ENCODE assay signal across 18 cellular contexts in the genomic region with DNA sequence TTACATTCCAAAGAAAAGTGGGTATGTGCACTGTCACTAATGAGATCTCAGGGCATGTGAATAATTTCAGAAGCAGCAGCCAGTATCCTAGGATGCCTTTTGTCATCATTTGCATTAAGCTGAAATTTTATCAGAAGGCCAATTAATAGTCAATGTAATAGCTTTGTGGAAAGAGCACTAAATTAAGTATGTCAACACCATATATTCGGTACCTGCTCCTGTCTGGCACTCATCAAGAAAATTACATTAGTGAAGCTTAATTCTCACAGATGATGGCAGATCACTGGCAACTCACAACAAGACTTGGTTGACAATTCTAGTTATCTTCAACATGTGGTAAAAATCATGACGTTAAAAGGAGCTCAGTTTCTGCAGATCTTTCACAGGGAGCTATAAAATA.
"Had no signal": no experiment of that assay in that cellular context is flagged by ENCODE, and none has a peak within 500 bp of the region (broad histone marks: within the 10 kb centered on the region; RNA-seq: fewer than 3 reads in every experiment).

No MANE protein-coding gene starts in this region.

- ATAC-seq: K562 had no signal

- DNase-seq: Kasumi-1, MV-4-11, NCI-H1048, NCI-H1105, NCI-H1436 treated with DMSO at 0.1 percent for 48 hours, NCI-H187, NCI-H2029, NCI-H2081 treated with DMSO at 0.1 percent for 48 hours, NCI-H2171, NCI-H226, NCI-H446, NCI-H510A, NCI-H524 treated with DMSO at 0.1 percent for 48 hours, Right ventricle myocardium superior, RPMI8226, SIG-M5, T-helper 2 cell had no signal
